2 cellular contexts compared by ENCODE assay signal in the genomic region with DNA sequence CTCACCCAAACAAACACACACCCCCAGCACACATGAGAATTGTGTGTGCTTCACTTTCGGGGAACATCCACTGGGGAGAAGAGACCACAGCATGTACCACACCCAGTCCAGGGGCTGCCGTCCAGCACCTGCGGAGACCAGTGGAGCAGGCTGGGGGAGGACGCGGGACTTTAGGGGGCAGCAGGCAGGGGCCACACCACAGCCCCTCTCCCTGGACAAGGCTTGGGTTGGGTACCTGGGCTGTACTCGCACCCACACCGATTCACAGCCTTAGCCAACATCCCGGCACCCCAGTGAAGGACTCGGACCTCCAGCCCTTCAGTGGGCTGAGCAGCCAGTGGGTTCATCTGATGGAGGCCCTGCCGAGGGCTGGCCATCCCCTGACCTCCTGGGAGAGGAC.
TF ChIP-seq lines count a peak whose summit lies in the region.

No MANE protein-coding gene starts in this region.

TF ChIP-seq in IMR-90, 13 proteins besides CTCF, POLR2A, EP300 and RAD21:
- no peak for TF ChIP-seq MAZ (IDR thresholded peaks at IDR 0.05; ENCODE audit: borderline replicate concordance, low read depth, low read length)
- no peak for TF ChIP-seq NFE2L2 (IDR thresholded peaks at IDR 0.05; ENCODE audit: low read depth, low read length)
- no peak for TF ChIP-seq RCOR1 (IDR thresholded peaks at IDR 0.05; ENCODE audit: insufficient replicate concordance, low read length)
- no peak for TF ChIP-seq RFX5 (IDR thresholded peaks at IDR 0.05; ENCODE audit: low read depth, low read length)
- TF ChIP-seq CEBPB (IDR thresholded peaks at IDR 0.05; ENCODE audit: low read depth, low read length): no peak
- no peak for TF ChIP-seq FOS (IDR thresholded peaks at IDR 0.05; ENCODE audit: low read depth, low read length)
- TF ChIP-seq CHD1 (IDR thresholded peaks at IDR 0.05; ENCODE audit: low read depth, low read length): no peak
- no peak for TF ChIP-seq MXI1 (IDR thresholded peaks at IDR 0.05; ENCODE audit: borderline replicate concordance, low read depth, low read length)
- TF ChIP-seq BHLHE40 (IDR thresholded peaks at IDR 0.05; ENCODE audit: low read depth, low read length): no peak
- TF ChIP-seq SMC3 (IDR thresholded peaks at IDR 0.05; ENCODE audit: low read depth, low read length): no peak
- no peak for TF ChIP-seq MAFK (IDR thresholded peaks at IDR 0.05; ENCODE audit: low read depth, low read length)
- TF ChIP-seq, protein P1, sequence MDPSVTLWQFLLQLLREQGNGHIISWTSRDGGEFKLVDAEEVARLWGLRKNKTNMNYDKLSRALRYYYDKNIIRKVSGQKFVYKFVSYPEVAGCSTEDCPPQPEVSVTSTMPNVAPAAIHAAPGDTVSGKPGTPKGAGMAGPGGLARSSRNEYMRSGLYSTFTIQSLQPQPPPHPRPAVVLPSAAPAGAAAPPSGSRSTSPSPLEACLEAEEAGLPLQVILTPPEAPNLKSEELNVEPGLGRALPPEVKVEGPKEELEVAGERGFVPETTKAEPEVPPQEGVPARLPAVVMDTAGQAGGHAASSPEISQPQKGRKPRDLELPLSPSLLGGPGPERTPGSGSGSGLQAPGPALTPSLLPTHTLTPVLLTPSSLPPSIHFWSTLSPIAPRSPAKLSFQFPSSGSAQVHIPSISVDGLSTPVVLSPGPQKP (IDR thresholded peaks at IDR 0.05; ENCODE audit: borderline replicate concordance, low read depth, low read length): no peak
- TF ChIP-seq, protein P2, sequence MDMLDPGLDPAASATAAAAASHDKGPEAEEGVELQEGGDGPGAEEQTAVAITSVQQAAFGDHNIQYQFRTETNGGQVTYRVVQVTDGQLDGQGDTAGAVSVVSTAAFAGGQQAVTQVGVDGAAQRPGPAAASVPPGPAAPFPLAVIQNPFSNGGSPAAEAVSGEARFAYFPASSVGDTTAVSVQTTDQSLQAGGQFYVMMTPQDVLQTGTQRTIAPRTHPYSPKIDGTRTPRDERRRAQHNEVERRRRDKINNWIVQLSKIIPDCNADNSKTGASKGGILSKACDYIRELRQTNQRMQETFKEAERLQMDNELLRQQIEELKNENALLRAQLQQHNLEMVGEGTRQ (IDR thresholded peaks at IDR 0.05; ENCODE audit: low read depth, low read length): no peak
TF ChIP-seq in IMR-90: peak in this region for 0.

TF ChIP-seq in H1, 55 proteins besides CTCF, POLR2A, EP300 and RAD21:
- no peak for TF ChIP-seq RBBP5 (IDR thresholded peaks at IDR 0.05; ENCODE audit: borderline replicate concordance, low read depth, low read length)
- no peak for TF ChIP-seq CHD2 (IDR thresholded peaks at IDR 0.05; ENCODE audit: low read length)
- TF ChIP-seq BRCA1 (IDR thresholded peaks at IDR 0.05; ENCODE audit: low read depth, low read length): no peak
- TF ChIP-seq, protein P3, sequence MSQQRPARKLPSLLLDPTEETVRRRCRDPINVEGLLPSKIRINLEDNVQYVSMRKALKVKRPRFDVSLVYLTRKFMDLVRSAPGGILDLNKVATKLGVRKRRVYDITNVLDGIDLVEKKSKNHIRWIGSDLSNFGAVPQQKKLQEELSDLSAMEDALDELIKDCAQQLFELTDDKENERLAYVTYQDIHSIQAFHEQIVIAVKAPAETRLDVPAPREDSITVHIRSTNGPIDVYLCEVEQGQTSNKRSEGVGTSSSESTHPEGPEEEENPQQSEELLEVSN (IDR thresholded peaks at IDR 0.05): no peak
- TF ChIP-seq, protein P4, sequence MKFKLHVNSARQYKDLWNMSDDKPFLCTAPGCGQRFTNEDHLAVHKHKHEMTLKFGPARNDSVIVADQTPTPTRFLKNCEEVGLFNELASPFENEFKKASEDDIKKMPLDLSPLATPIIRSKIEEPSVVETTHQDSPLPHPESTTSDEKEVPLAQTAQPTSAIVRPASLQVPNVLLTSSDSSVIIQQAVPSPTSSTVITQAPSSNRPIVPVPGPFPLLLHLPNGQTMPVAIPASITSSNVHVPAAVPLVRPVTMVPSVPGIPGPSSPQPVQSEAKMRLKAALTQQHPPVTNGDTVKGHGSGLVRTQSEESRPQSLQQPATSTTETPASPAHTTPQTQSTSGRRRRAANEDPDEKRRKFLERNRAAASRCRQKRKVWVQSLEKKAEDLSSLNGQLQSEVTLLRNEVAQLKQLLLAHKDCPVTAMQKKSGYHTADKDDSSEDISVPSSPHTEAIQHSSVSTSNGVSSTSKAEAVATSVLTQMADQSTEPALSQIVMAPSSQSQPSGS (IDR thresholded peaks at IDR 0.05; ENCODE audit: low read length): no peak
- no peak for TF ChIP-seq JUND (IDR thresholded peaks at IDR 0.05; ENCODE audit: low read length)
- TF ChIP-seq SP4 (IDR thresholded peaks at IDR 0.05; ENCODE audit: low read length): no peak
- no peak for TF ChIP-seq KDM1A (IDR thresholded peaks at IDR 0.05; ENCODE audit: borderline replicate concordance, low read length)
- TF ChIP-seq KDM4A (IDR thresholded peaks at IDR 0.05; ENCODE audit: low read depth, low read length, severe bottlenecking): no peak
- TF ChIP-seq RXRA (IDR thresholded peaks at IDR 0.05; ENCODE audit: insufficient read depth, low read depth, low read length): no peak
- TF ChIP-seq TAF7 (optimal IDR thresholded peaks at IDR 0.05; ENCODE audit: borderline replicate concordance, low read depth, low read length): no peak
- TF ChIP-seq ZNF274 (IDR thresholded peaks at IDR 0.05; ENCODE audit: borderline replicate concordance, extremely low read depth, low read length): no peak
